In the genomic region with DNA sequence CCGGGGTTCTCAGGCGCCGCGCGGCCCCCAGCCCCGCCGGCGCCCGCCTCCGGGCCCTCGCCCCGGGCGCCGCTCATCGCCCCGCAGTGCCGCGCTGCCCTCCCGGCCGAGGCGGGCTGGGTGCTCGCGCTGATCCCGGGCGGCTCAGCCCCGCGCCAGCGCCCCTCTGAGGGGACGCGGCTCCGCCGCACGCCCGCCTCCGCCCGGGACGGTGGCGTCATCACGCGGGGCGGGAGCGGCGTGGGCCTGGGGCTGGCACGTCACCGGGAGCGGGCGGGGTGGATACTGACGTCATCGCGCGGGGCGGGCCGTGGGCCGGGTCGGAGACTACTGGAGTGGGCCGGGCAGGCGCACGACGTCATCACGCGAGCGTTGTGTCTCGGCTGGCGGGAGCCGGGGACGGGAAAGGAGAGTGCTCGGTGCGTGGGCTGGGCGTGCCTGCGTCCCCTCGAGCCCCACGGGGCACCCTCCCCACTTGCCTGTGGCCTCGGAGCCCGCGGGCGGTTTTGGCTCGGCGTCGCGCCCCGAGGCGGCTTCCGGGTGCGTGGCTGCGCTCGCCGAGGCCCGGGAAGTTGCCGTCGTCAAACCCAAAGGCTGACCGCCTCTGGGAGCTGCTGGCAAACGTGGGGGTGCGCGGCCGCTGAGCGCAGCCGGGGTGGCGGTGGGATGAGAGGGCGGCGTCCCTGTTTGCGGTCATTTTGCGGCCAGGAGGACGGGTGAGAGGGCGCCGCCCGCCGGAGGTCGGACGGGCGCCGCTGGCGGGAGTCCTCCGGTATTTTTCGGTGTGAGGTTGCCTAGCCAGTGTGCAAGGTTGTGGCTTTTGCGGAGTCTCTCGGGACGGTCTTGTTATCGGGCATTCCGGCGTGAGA, we compare ENCODE assay signal across 8 cellular contexts.
DNase-seq lines count a peak whose midpoint lies in the region; ATAC-seq lines count a peak whose summit lies in the region.

ESYT2 (minus strand) TSS at position 168 of the 869 bp plus-strand sequence; CDS start at position 77, 91 bp downstream.

- peak; percentile 98 for DNase-seq in AG20443 (ENCODE audit: low spot score)
- DNase-seq in NCI-H446 treated with DMSO at 0.1 percent for 48 hours (lab: John Stamatoyannopoulos, UW), result peak; percentile 78
- peak; percentile 98 for DNase-seq in activated CD4-positive, CD25-positive, alpha-beta regulatory T cell treated with anti-CD3 and anti-CD28 coated beads, Interleukin-2, amount 50 U/mL, for 72 hours
- DNase-seq in cerebellar nuclear complex (lab: John Stamatoyannopoulos, UW), result peak; percentile 86 to 91
- peak; percentile 93 for DNase-seq in kidney glomerular epithelial cell (lab: John Stamatoyannopoulos, UW)
- peak; percentile 97 to 100 (median 99) for DNase-seq in stimulated activated CD4-positive, alpha-beta T cell treated with anti-CD3 and anti-CD28 coated beads, Interleukin-1b, Interleukin-23, amount 100 ng/mL, for 24 hours (ENCODE audit: low read depth in 4 of 4, low spot score in 1 of 4)

- ATAC-seq in GM19025 (IDR thresholded peaks at IDR 0.05; ENCODE audit: low read depth, unreplicated experiment) (peak; percentile 83), HG03342 (IDR thresholded peaks at IDR 0.05; ENCODE audit: unreplicated experiment) (peak; percentile 81)

Comparison
In these comparisons a context has a peak if more than half of its experiments do, and no peak if none do; other contexts are left out.
1. Peak in every context shown above with its lines: DNase-seq and ATAC-seq.